In genomic region chr6:91565207-91565606, GRCh38 we compare ENCODE assay signal across 25 cellular contexts.
"Had no signal": no experiment of that assay in that cellular context is flagged by ENCODE, and none has a peak within 500 bp of the region (broad histone marks: within the 10 kb centered on the region; RNA-seq: fewer than 3 reads in every experiment).

No MANE protein-coding gene starts in this region.

- DNase-seq: colonic mucosa; cortex of kidney; effector CD8-positive, alpha-beta T cell; effector memory CD8-positive, alpha-beta T cell; endodermal cell; erythroblast; esophagus squamous epithelium; foreskin fibroblast; foreskin melanocyte; gastrocnemius medialis; glutamatergic neuron; head of caudate nucleus; heart right ventricle; hippocampal formation; left cardiac atrium; left lung; left ventricle myocardium superior; lower lobe of right lung; mesendoderm; midbrain had no signal

- H3K27ac ChIP-seq: colonic mucosa, epithelial cell of prostate, esophagus squamous epithelium, gastrocnemius medialis, heart right ventricle, left lung, lower lobe of right lung had no signal

- ATAC-seq: effector memory CD8-positive, alpha-beta T cell; esophagus mucosa; gastrocnemius medialis; heart right ventricle; left cardiac atrium; left lung; left ventricle myocardium superior; lower lobe of right lung had no signal

- H3K4me3 ChIP-seq: colonic mucosa, esophagus squamous epithelium, gastrocnemius medialis, heart right ventricle, left lung, lower lobe of right lung had no signal

- H3K4me1 ChIP-seq: colonic mucosa, esophagus squamous epithelium, gastrocnemius medialis, heart right ventricle, left lung, lower lobe of right lung had no signal

- H3K9me3 ChIP-seq: colonic mucosa, gastrocnemius medialis had no signal

- H3K36me3 ChIP-seq: colonic mucosa, esophagus squamous epithelium, gastrocnemius medialis, heart right ventricle, left lung, lower lobe of right lung had no signal

- FAIRE-seq: endometrium, islet of Langerhans, keratinocyte had no signal

- H3K27me3 ChIP-seq: colonic mucosa, esophagus squamous epithelium, gastrocnemius medialis, heart right ventricle, left lung had no signal
